In genomic region chr6:109383438-109383940, GRCh38 we compare ENCODE assay signal across 8 cellular contexts. TPM values are rescaled to one million over a fixed set of nuclear protein-coding genes. Genes with fewer than 3 reads are reported as not detected.
DNase-seq lines count a peak whose midpoint lies in the region; ATAC-seq and TF ChIP-seq lines count a peak whose summit lies in the region.

No MANE protein-coding gene starts in this region.

- H3K27me3 ChIP-seq in NT2/D1 (ENCODE audit: insufficient read depth, insufficient read length): no peaks in the 10 kb centered on the region
- no peaks in the 10 kb centered on the region for H3K27me3 ChIP-seq in endodermal cell (ENCODE audit: control insufficient read depth, insufficient read depth, low read length, poor library complexity, severe bottlenecking)

- H3K27ac ChIP-seq in endodermal cell (ENCODE audit: low read depth, low read length): no peak overlapping the region

- H3K9ac ChIP-seq in NT2/D1 (ENCODE audit: insufficient read length, low read depth) (no peak overlapping the region), endodermal cell (ENCODE audit: extremely low read depth, low read length, poor library complexity, severe bottlenecking) (peak overlapping the region; percentile 98)

- H3K9me3 Mint-ChIP-seq in endodermal cell (no peaks in the 10 kb centered on the region), osteocyte (ENCODE audit: unreplicated experiment) (no peaks in the 10 kb centered on the region)

- H3K36me3 ChIP-seq in NT2/D1 (ENCODE audit: insufficient read depth, insufficient read length, low read length): peaks cover 12% of the 10 kb centered on the region
- H3K36me3 ChIP-seq in endodermal cell (ENCODE audit: control insufficient read depth, insufficient read depth, low read length): peaks cover 5% of the 10 kb centered on the region

- H3K4me3 Mint-ChIP-seq in endodermal cell (peak overlapping the region; percentile 85), osteocyte (ENCODE audit: unreplicated experiment) (peak overlapping the region; percentile 91)

- ATAC-seq in GM19463 (IDR thresholded peaks at IDR 0.05; ENCODE audit: unreplicated experiment): no peak

- H3K27me3 Mint-ChIP-seq in endodermal cell (ENCODE audit: insufficient read depth) (peaks cover 5% of the 10 kb centered on the region), osteocyte (ENCODE audit: unreplicated experiment) (peaks cover 18% of the 10 kb centered on the region)

- H3K36me3 Mint-ChIP-seq in endodermal cell (ENCODE audit: low read depth) (peaks cover 5% of the 10 kb centered on the region), osteocyte (ENCODE audit: unreplicated experiment) (no peaks in the 10 kb centered on the region)

- H3K27ac Mint-ChIP-seq in endodermal cell: peak overlapping the region; percentile 92
- H3K27ac Mint-ChIP-seq in osteocyte (ENCODE audit: unreplicated experiment): peak overlapping the region; percentile 100

- DNase-seq in DMS53 (lab: John Stamatoyannopoulos, UW): peak; percentile 42
- no peak for DNase-seq in NT2/D1 (ENCODE audit: low read depth, low spot score)
- no peak for DNase-seq in endodermal cell
- DNase-seq in osteocyte (ENCODE audit: extremely low spot score, unreplicated experiment): no peak
- DNase-seq in stimulated activated CD4-positive, alpha-beta T cell treated with anti-CD3 and anti-CD28 coated beads, Interleukin-4, amount 100 ng/mL, for 24 hours: no peak
- DNase-seq in activated CD4-positive, CD25-positive, alpha-beta regulatory T cell treated with anti-CD3 and anti-CD28 coated beads, Interleukin-2, amount 50 U/mL, for 72 hours: no peak
- DNase-seq in NCI-H2196 (lab: John Stamatoyannopoulos, UW; ENCODE audit: unreplicated experiment): no peak

- peak overlapping the region; percentile 90 for H3K4me3 ChIP-seq in NT2/D1 (ENCODE audit: insufficient read length, low read depth)
- peak overlapping the region; percentile 97 for H3K4me3 ChIP-seq in endodermal cell (ENCODE audit: low read length)

- H3K4me1 Mint-ChIP-seq in endodermal cell (peaks cover 38% of the 10 kb centered on the region), osteocyte (ENCODE audit: unreplicated experiment) (peaks cover 26% of the 10 kb centered on the region)

- H3K4me1 ChIP-seq in NT2/D1 (ENCODE audit: insufficient read depth, insufficient read length) (no peaks in the 10 kb centered on the region), endodermal cell (ENCODE audit: control insufficient read depth, insufficient read depth, low read length) (peaks cover 10% of the 10 kb centered on the region)

- TF ChIP-seq CTCF in endodermal cell (conservative IDR thresholded peaks at IDR 0.05): no peak
- TF ChIP-seq CTCF in osteocyte (IDR thresholded peaks at IDR 0.05): peak; percentile 2

- H3K9me3 ChIP-seq in NT2/D1 (ENCODE audit: insufficient read depth, low read length) (no peaks in the 10 kb centered on the region), endodermal cell (ENCODE audit: control insufficient read depth, low read length) (no peaks in the 10 kb centered on the region)

- WGBS in endodermal cell (ENCODE audit: insufficient coverage in 1 of 2, insufficient read length in 1 of 2), 2 experiments: 36 to 100% methylated on average over 1 to 5 of the region's 5 CpGs

RNA-seq across cellular contexts. Expression of gene CD164, which starts 1.2 kb away (rescaled TPM):
- total RNA-seq in endodermal cell (100 to 1,000 TPM; 120 to 126 TPM), osteocyte (286 and 297 TPM in 2 replicates)
- 74.8 TPM for polyA plus RNA-seq in endodermal cell (2013, experiment 1 of 2)
- 74.6 TPM for polyA plus RNA-seq in endodermal cell (2013, experiment 2 of 2)

RNA-seq across cellular contexts. Expression of gene PPIL6, which starts 56.9 kb away (rescaled TPM):
- total RNA-seq in endodermal cell (1 to 10 TPM; 2.2 to 2.9 TPM), osteocyte (1.9 and 2.2 TPM in 2 replicates)
- polyA plus RNA-seq in endodermal cell (2013, experiment 1 of 2): 3.6 TPM
- polyA plus RNA-seq in endodermal cell (2013, experiment 2 of 2): 5.3 TPM

RNA-seq across cellular contexts. Expression of gene SMPD2, which starts 57.0 kb away (rescaled TPM):
- 10 to 100 TPM; 11.1 to 12.0 TPM for total RNA-seq in endodermal cell
- polyA plus RNA-seq in endodermal cell (2013, experiment 1 of 2): 9.3 TPM
- polyA plus RNA-seq in endodermal cell (2013, experiment 2 of 2): 6.9 TPM
- total RNA-seq in osteocyte: 9.8 and 10.1 TPM in 2 replicates
